ENCODE assay signal across 8 cellular contexts in genomic region chr6:31402324-31403282, GRCh38. TPM values are rescaled to one million over a fixed set of nuclear protein-coding genes. Genes with fewer than 3 reads are reported as not detected.
DNase-seq lines count a peak whose midpoint lies in the region; ATAC-seq lines count a peak whose summit lies in the region.

No MANE protein-coding gene starts in this region.

- H3K9ac ChIP-seq in iPS-15b (ENCODE audit: low read depth, low read length) = no peak overlapping the region
- peak overlapping the region; percentile 45 to 79 (median 76) for H3K9ac ChIP-seq in skeletal muscle tissue (ENCODE audit: low read depth in 1 of 3, low read length in 3 of 3)

- peaks cover 36% of the 10 kb centered on the region for H3K27me3 ChIP-seq in iPS-15b (ENCODE audit: control insufficient read depth, insufficient read depth, low read length)
- peaks cover 0 to 7% (median 0%) of the 10 kb centered on the region in 3 donors for H3K27me3 ChIP-seq in skeletal muscle tissue (ENCODE audit: control insufficient read depth in 3 of 3, insufficient read depth in 3 of 3, low read length in 3 of 3)

- ATAC-seq in GM21381 (IDR thresholded peaks at IDR 0.05; ENCODE audit: unreplicated experiment) (peak; percentile 9), GM19324 (IDR thresholded peaks at IDR 0.05; ENCODE audit: low FRiP score, unreplicated experiment) (no peak)

- peak overlapping the region; percentile 56 for H3K4me3 ChIP-seq in iPS-15b (ENCODE audit: low read depth, low read length)
- H3K4me3 ChIP-seq in skeletal muscle tissue (ENCODE audit: low read length in 3 of 3) = peak overlapping the region; percentile 71 to 85 (median 80)

- DNase-seq in Ammon's horn (ENCODE audit: low spot score) (peak; percentile 54), NCI-H226 (peak; percentile 30), Kasumi-1 (lab: John Stamatoyannopoulos, UW) (no peak)

- no peaks in the 10 kb centered on the region for H3K27me3 Mint-ChIP-seq in activated naive CD8-positive, alpha-beta T cell

- H3K36me3 Mint-ChIP-seq in activated naive CD8-positive, alpha-beta T cell = no peaks in the 10 kb centered on the region

- no peaks in the 10 kb centered on the region for H3K36me3 ChIP-seq in iPS-15b (ENCODE audit: control insufficient read depth, insufficient read depth, low read length)
- no peaks in the 10 kb centered on the region for H3K36me3 ChIP-seq in skeletal muscle tissue (ENCODE audit: control insufficient read depth in 3 of 3, insufficient read depth in 3 of 3, low read length in 3 of 3)

- H3K9me3 Mint-ChIP-seq in activated naive CD8-positive, alpha-beta T cell (ENCODE audit: low read depth) = no peaks in the 10 kb centered on the region

- H3K4me1 Mint-ChIP-seq in activated naive CD8-positive, alpha-beta T cell (ENCODE audit: low read depth) = peaks cover 64% of the 10 kb centered on the region

- H3K4me1 ChIP-seq in iPS-15b (ENCODE audit: control insufficient read depth, insufficient read depth, low read length) = peaks cover 11% of the 10 kb centered on the region
- peaks cover 16 to 54% (median 22%) of the 10 kb centered on the region in 3 donors for H3K4me1 ChIP-seq in skeletal muscle tissue (ENCODE audit: control insufficient read depth in 3 of 3, insufficient read depth in 3 of 3, low read length in 3 of 3)

- peak overlapping the region; percentile 73 for H3K27ac ChIP-seq in skeletal muscle tissue (ENCODE audit: low read depth, low read length)

- peak overlapping the region; percentile 88 for H3K4me3 Mint-ChIP-seq in activated naive CD8-positive, alpha-beta T cell

- peak overlapping the region; percentile 70 for H3K27ac Mint-ChIP-seq in activated naive CD8-positive, alpha-beta T cell

- no peaks in the 10 kb centered on the region for H3K9me3 ChIP-seq in iPS-15b (ENCODE audit: control insufficient read depth, insufficient read depth, low read length)
- H3K9me3 ChIP-seq in skeletal muscle tissue (ENCODE audit: control insufficient read depth in 3 of 3, low read length in 3 of 3) = no peaks in the 10 kb centered on the region

RNA-seq across cellular contexts. Expression of gene MICA, which starts 0.8 kb away (rescaled TPM):
- 5.2 TPM for total RNA-seq in skeletal muscle tissue

RNA-seq across cellular contexts. Expression of gene HLA-B, which starts 45.6 kb away (rescaled TPM):
- 92.9 TPM for total RNA-seq in skeletal muscle tissue

Comparison
In these comparisons a context has a peak if more than half of its experiments do, and no peak if none do; other contexts are left out.
1. DNase-seq: peak in Ammon's horn (single experiment) and NCI-H226 (single experiment); none in Kasumi-1 (0 of 2).